8 cellular contexts compared by ENCODE assay signal in the genomic region with DNA sequence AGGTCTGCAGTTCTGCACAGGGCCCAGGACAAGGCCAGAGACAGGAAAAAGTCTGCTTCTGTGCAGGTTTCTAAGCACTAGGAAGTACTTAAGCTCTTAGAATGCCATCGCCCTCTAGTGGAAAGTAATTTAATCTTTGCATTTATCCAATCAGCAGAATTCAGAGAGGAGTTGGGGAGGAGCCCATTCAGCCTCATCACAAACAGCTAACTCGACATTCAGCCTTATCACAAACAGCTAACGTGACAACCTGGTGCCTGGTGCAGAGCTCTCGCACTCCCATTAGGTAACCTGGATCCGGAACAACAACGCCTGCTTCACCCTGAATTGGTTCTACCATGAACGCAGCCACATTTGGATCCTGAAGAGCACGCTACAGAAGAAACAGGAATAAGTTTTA. TPM values are rescaled to one million over a fixed set of nuclear protein-coding genes. Genes with fewer than 3 reads are reported as not detected.
DNase-seq lines count a peak whose midpoint lies in the region; ATAC-seq, FAIRE-seq and TF ChIP-seq lines count a peak whose summit lies in the region.

No MANE protein-coding gene starts in this region.

- H3F3A ChIP-seq in MM.1S (ENCODE audit: insufficient read depth, low read length) = peaks cover 6% of the 10 kb centered on the region; the same call in 1 of the 2 replicates

- H3K4me1 Mint-ChIP-seq in MCF 10A (ENCODE audit: insufficient read depth, unreplicated experiment) = no peaks in the 10 kb centered on the region

- H3K9me3 ChIP-seq in HCT116 (ENCODE audit: control insufficient read depth in 1 of 2, insufficient read depth in 1 of 2, low read depth in 1 of 2, low read length in 2 of 2) = no peaks in the 10 kb centered on the region
- no peaks in the 10 kb centered on the region for H3K9me3 ChIP-seq in MM.1S (replicated peaks; ENCODE audit: insufficient read depth, low read length)
- H3K9me3 ChIP-seq in kidney (ENCODE audit: control insufficient read depth in 1 of 2, low read length in 2 of 2) = no peaks in the 10 kb centered on the region

- H4K20me1 ChIP-seq in HCT116 (ENCODE audit: insufficient read depth) (no peaks in the 10 kb centered on the region; the same call in 1 of the 2 replicates), MM.1S (ENCODE audit: insufficient read depth, low read length) (no peaks in the 10 kb centered on the region)

- no TSS peak for BruUV-seq in HCT116 (replicated peaks; lab: Mats Ljungman, UMichigan)
- BruUV-seq in MCF 10A (replicated peaks; lab: Mats Ljungman, UMichigan) = no TSS peak

- CTCF ChIA-PET in HCT116 (lab: Charles Lee) (interaction anchor here (0.6 to 2.9 kb wide), 28 partner anchors 9 to 821 kb away, joined by 3 to 64 read pairs (median 4); a partner anchor contains a TSS), MCF 10A (lab: Yijun Ruan, JAX) (interaction anchor here (0.6 to 2.9 kb wide), 19 partner anchors 9 to 1277 kb away, joined by 3 to 22 read pairs (median 3); no protein-coding TSS in a partner anchor)

- H3K9me2 ChIP-seq in HCT116 (ENCODE audit: insufficient read depth) (no peaks in the 10 kb centered on the region), MM.1S (replicated peaks; ENCODE audit: insufficient read depth, low read length) (no peaks in the 10 kb centered on the region)

- DNase-seq in GM06990 (ENCODE audit: extremely low read depth, insufficient read length) = peak; percentile 46
- DNase-seq in HCT116 (ENCODE audit: low read depth, low spot score) = peak; percentile 89
- peak; percentile 93 for DNase-seq in MM.1S
- peak; percentile 87 for DNase-seq in RKO (ENCODE audit: low spot score)
- DNase-seq in MCF 10A (ENCODE audit: unreplicated experiment) = peak; percentile 81
- no peak for DNase-seq in kidney
- peak; percentile 69 for DNase-seq in stromal cell of bone marrow (ENCODE audit: low read depth)

- TF ChIP-seq RAD21 in HCT116 (IDR thresholded peaks at IDR 0.05; ENCODE audit: low read depth) = peak; percentile 75

- intact Hi-C loops in HCT116 (cut with micrococcal nuclease) (loop anchor here (1.0 kb wide), 1 partner anchor 408 kb away; no protein-coding TSS in a partner anchor), MCF 10A (cut with micrococcal nuclease) (loop anchor here (1.0 to 5.0 kb wide), 2 partner anchors 408 to 821 kb away; no protein-coding TSS in a partner anchor), kidney (cut with DNase I) (no loop called here)

- peak; percentile 98 for ATAC-seq in HCT116

- H3K4me3 Mint-ChIP-seq in MCF 10A (ENCODE audit: unreplicated experiment) = no peak overlapping the region

- POLR2A ChIA-PET in HCT116 (lab: Charles Lee) (interaction anchor here (1.0 to 2.5 kb wide), 4 partner anchors 9 to 409 kb away, joined by 3 to 17 read pairs (median 4); a partner anchor contains a TSS), MCF 10A (lab: Yijun Ruan, JAX) (interaction anchor here (0.6 to 1.6 kb wide), 8 partner anchors 9 to 409 kb away, joined by 3 to 9 read pairs (median 4); a partner anchor contains a TSS)

- no peak overlapping the region for H3K4me2 ChIP-seq in HCT116 (ENCODE audit: low read length)
- H3K4me2 ChIP-seq in MM.1S (ENCODE audit: low read depth, low read length) = peak overlapping the region; percentile 22; the same call in 1 of the 2 replicates

- no peak for TF ChIP-seq POLR2A in HCT116 (IDR thresholded peaks at IDR 0.05; ENCODE audit: borderline replicate concordance, extremely low read depth, insufficient read depth, insufficient read length)

- H3K36me3 Mint-ChIP-seq in MCF 10A (ENCODE audit: insufficient read depth, unreplicated experiment) = peaks cover 87% of the 10 kb centered on the region

- no peak for FAIRE-seq in kidney (lab: Jason Lieb, UNC)

- no peaks in the 10 kb centered on the region for H3K27me3 Mint-ChIP-seq in MCF 10A (ENCODE audit: insufficient read depth, unreplicated experiment)

- H3K36me3 ChIP-seq in GM06990 (ENCODE audit: control insufficient read depth, insufficient read depth, low read length) (no peaks in the 10 kb centered on the region), HCT116 (ENCODE audit: control insufficient read depth in 1 of 2, insufficient read depth in 2 of 2, low read length in 2 of 2) (peaks cover 51 to 58% of the 10 kb centered on the region in 2 experiments), MM.1S (replicated peaks; ENCODE audit: insufficient read depth, low read length) (no peaks in the 10 kb centered on the region; the same call in 1 of the 2 replicates), kidney (ENCODE audit: control insufficient read depth in 1 of 2, insufficient read depth in 2 of 2, low read length in 2 of 2) (peaks cover 17 to 45% of the 10 kb centered on the region in 2 donors)

- H3K79me2 ChIP-seq in HCT116 (ENCODE audit: insufficient read depth, low read length) = no peaks in the 10 kb centered on the region
- H3K79me2 ChIP-seq in MM.1S (ENCODE audit: low read length) = no peaks in the 10 kb centered on the region

- no peaks in the 10 kb centered on the region for H3K4me1 ChIP-seq in HCT116 (ENCODE audit: control insufficient read depth in 1 of 2, insufficient read depth in 2 of 2, low read length in 2 of 2)
- H3K4me1 ChIP-seq in MM.1S (ENCODE audit: low read length) = peaks cover 10% of the 10 kb centered on the region; the same call in 1 of the 2 replicates
- no peaks in the 10 kb centered on the region for H3K4me1 ChIP-seq in kidney (ENCODE audit: control insufficient read depth in 1 of 2, insufficient read depth in 1 of 2, low read depth in 1 of 2, low read length in 2 of 2)

- H3K27ac ChIP-seq in 22Rv1 = no peak overlapping the region
- 0 out of 2 replicates have a peak overlapping the region, but pooled peaks have one; percentile 4 for H3K27ac ChIP-seq in HCT116 (ENCODE audit: low read depth, low read length)
- H3K27ac ChIP-seq in MM.1S (ENCODE audit: low read length) = no peak overlapping the region
- H3K27ac ChIP-seq in kidney (ENCODE audit: low read depth in 2 of 2, low read length in 2 of 2) = no peak overlapping the region

- no peak overlapping the region for H3K4me3 ChIP-seq in GM06990 (replicated peaks; ENCODE audit: low read depth, low read length)
- no peak overlapping the region for H3K4me3 ChIP-seq in HCT116 (replicated peaks in 1 of 2; ENCODE audit: low read depth in 1 of 2, low read length in 2 of 2)
- no peak overlapping the region for H3K4me3 ChIP-seq in MM.1S (ENCODE audit: low read length)
- no peak overlapping the region for H3K4me3 ChIP-seq in kidney (ENCODE audit: low read length in 2 of 2)

- TF ChIP-seq CTCF in 22Rv1 (IDR thresholded peaks at IDR 0.05) (peak; percentile 81), GM06990 (IDR thresholded peaks at IDR 0.05; ENCODE audit: insufficient read depth, low read length, poor library complexity, severe bottlenecking) (peak; percentile 61), HCT116 (IDR thresholded peaks at IDR 0.05 in 2 of 3, conservative IDR thresholded peaks at IDR 0.05 in 1 of 3; ENCODE audit: borderline replicate concordance in 1 of 3, insufficient read depth in 1 of 3, low read depth in 2 of 3, low read length in 2 of 3) (peak; percentile 70 to 86 (median 75); a peak in 5 of 6 replicates), MM.1S (IDR thresholded peaks at IDR 0.05; ENCODE audit: low read length) (peak; percentile 74), MCF 10A (IDR thresholded peaks at IDR 0.05; ENCODE audit: unreplicated experiment) (peak; percentile 46), kidney (IDR thresholded peaks at IDR 0.05; ENCODE audit: borderline replicate concordance, extremely low read depth, insufficient read depth) (peak; percentile 18)

- H3K9me3 Mint-ChIP-seq in MCF 10A (ENCODE audit: unreplicated experiment) = no peaks in the 10 kb centered on the region

- H3K27me3 ChIP-seq in GM06990 (replicated peaks; ENCODE audit: control insufficient read depth, insufficient read depth, low read length) (no peaks in the 10 kb centered on the region), HCT116 (ENCODE audit: insufficient read depth, low read length) (no peaks in the 10 kb centered on the region), MM.1S (replicated peaks; ENCODE audit: insufficient read depth, low read length) (no peaks in the 10 kb centered on the region)

- H3K27ac Mint-ChIP-seq in MCF 10A (ENCODE audit: low read depth, unreplicated experiment) = no peak overlapping the region

- RAD21 ChIA-PET in HCT116 (lab: Charles Lee; ENCODE audit: low non-redundant PET in 1 of 2, low total read pairs in 2 of 2, uncharacterized antibody in 2 of 2, unreplicated experiment in 2 of 2) = interaction anchor here (0.9 to 1.4 kb wide), 5 partner anchors 14 to 409 kb away, joined by 3 to 7 read pairs (median 4); no protein-coding TSS in a partner anchor

- H3K9ac ChIP-seq in HCT116 (ENCODE audit: low read length) (no peak overlapping the region), MM.1S (ENCODE audit: low read length) (no peak overlapping the region), kidney (ENCODE audit: low read length in 2 of 2) (no peak overlapping the region)

- no peak overlapping the region for H2AFZ ChIP-seq in HCT116 (ENCODE audit: low read depth, low read length, poor library complexity, severe bottlenecking)
- no peak overlapping the region for H2AFZ ChIP-seq in MM.1S (ENCODE audit: low read length)

TF ChIP-seq in HCT116, 20 proteins besides CTCF, POLR2A, EP300 and RAD21 (continues in another document):
- TF ChIP-seq EZH2phosphoT487 (IDR thresholded peaks at IDR 0.05; ENCODE audit: borderline replicate concordance) = no peak
- no peak for TF ChIP-seq JUND (IDR thresholded peaks at IDR 0.05)
- no peak for TF ChIP-seq FOSL1 (IDR thresholded peaks at IDR 0.05; ENCODE audit: low read depth)
- no peak for TF ChIP-seq SRF (IDR thresholded peaks at IDR 0.05; ENCODE audit: low read depth)
- TF ChIP-seq CEBPB (IDR thresholded peaks at IDR 0.05; ENCODE audit: low read depth) = no peak
- no peak for TF ChIP-seq YY1 (IDR thresholded peaks at IDR 0.05; ENCODE audit: extremely low read depth, insufficient replicate concordance, low read depth, low read length)

RNA-seq across cellular contexts. Expression of a gene that starts 15.2 kb away (rescaled TPM):
- total RNA-seq in HCT116 (2021; ENCODE audit: unreplicated experiment) = 133 TPM
- 48.4 and 63.2 TPM in 2 replicates for polyA plus RNA-seq in HCT116 (2012)
- total RNA-seq in MCF 10A (2022) = 62.2 and 68.1 TPM in 2 replicates
- total RNA-seq in kidney = 44.1 TPM
- 76.6 TPM for polyA plus RNA-seq in kidney (ENCODE audit: insufficient read depth, low read depth, low replicate concordance)

RNA-seq across cellular contexts. Expression of a gene that starts 46.3 kb away (rescaled TPM):
- 3.4 TPM for total RNA-seq in HCT116 (2021; ENCODE audit: unreplicated experiment)
- 1.3 and 1.9 TPM in 2 replicates for polyA plus RNA-seq in HCT116 (2012)
- total RNA-seq in MCF 10A (2022) = 0.10 and 0.35 TPM in 2 replicates
- total RNA-seq in kidney = not detected
- not detected for polyA plus RNA-seq in kidney (ENCODE audit: insufficient read depth, low read depth, low replicate concordance)

RNA-seq across cellular contexts. Expression of a gene that starts 58.1 kb away (rescaled TPM):
- total RNA-seq in HCT116 (2021; ENCODE audit: unreplicated experiment) (45.8 TPM), MCF 10A (2022) (3.5 and 3.7 TPM in 2 replicates), kidney (16.6 TPM)
- polyA plus RNA-seq in HCT116 (2012) = 56.9 and 58.2 TPM in 2 replicates
- 52.5 TPM for polyA plus RNA-seq in kidney (ENCODE audit: insufficient read depth, low read depth, low replicate concordance)

Comparison
In these comparisons a context has a peak if more than half of its experiments do, and no peak if none do; other contexts are left out.
1. CTCF ChIP-seq: peak in every context shown above with its lines; median percentile 81 in 22Rv1; 75 in HCT116; 74 in MM.1S; 61 in GM06990; 46 in MCF 10A; 18 in kidney.